9 cellular contexts compared by ENCODE assay signal in genomic region chr21:33949516-33950424, GRCh38. TPM values are rescaled to one million over a fixed set of nuclear protein-coding genes. Genes with fewer than 3 reads are reported as not detected.
A peak's percentile ranks its signal among the peaks of the same experiment; 100 is the strongest.
DNase-seq lines count a peak whose midpoint lies in the region; ATAC-seq and TF ChIP-seq lines count a peak whose summit lies in the region.
"Had no signal": no experiment of that assay in that cellular context is flagged by ENCODE, and none has a peak within 500 bp of the region (broad histone marks: within the 10 kb centered on the region; RNA-seq: fewer than 3 reads in every experiment).

No MANE protein-coding gene starts in this region.

- dilution Hi-C loops in IMR-90 (cut with HindIII; ENCODE audit: low sequenced_read_pairs, unreplicated experiment): no loop called here

- H3K4me3 Mint-ChIP-seq in activated T-helper 17 cell treated with anti-CD3 and anti-CD28 coated beads, Interleukin-2, amount 50 U/mL, for 72 hours: peak overlapping the region; percentile 97
- peak overlapping the region; percentile 81 for H3K4me3 Mint-ChIP-seq in natural killer cell treated with Interleukin-12 subunit alpha and Interleukin-12 subunit beta and Interleukin-15 and Interleukin-18, amount 100 ng/mL, for 72 hours
- no peak overlapping the region for H3K4me3 Mint-ChIP-seq in endodermal cell

- no peak overlapping the region for H3K23ac ChIP-seq in IMR-90 (ENCODE audit: low read depth, low read length)

- POLR2A ChIA-PET in IMR-90 (lab: Charles Lee; ENCODE audit: unreplicated experiment): no interaction called here

- H2BK20ac ChIP-seq in IMR-90 (ENCODE audit: low read depth, low read length): peak overlapping the region; percentile 98

- H3K9ac ChIP-seq in BLaER1: peak overlapping the region; percentile 69
- H3K9ac ChIP-seq in IMR-90 (ENCODE audit: low read depth, low read length): no peak overlapping the region
- H3K9ac ChIP-seq in endodermal cell (ENCODE audit: extremely low read depth, low read length, poor library complexity, severe bottlenecking): no peak overlapping the region

- peak overlapping the region; percentile 98; the same call in 1 of the 2 replicates for H3K14ac ChIP-seq in IMR-90 (replicated peaks; ENCODE audit: low read depth, low read length)

- H3K4me3 ChIP-seq in BLaER1 (0 out of 2 replicates have a peak overlapping the region, but pooled peaks have one; percentile 22), IMR-90 (ENCODE audit: insufficient read depth, low read depth, low read length) (no peak overlapping the region), endodermal cell (ENCODE audit: low read length) (no peak overlapping the region)
- H3K4me3 ChIP-seq: psoas muscle had no signal

- DNase-seq in IMR-90 (no peak), endodermal cell (no peak), NCI-H446 (lab: John Stamatoyannopoulos, UW) (no peak), NCI-H1436 (lab: John Stamatoyannopoulos, UW) (no peak), left colon (no peak)
- DNase-seq in natural killer cell treated with Interleukin-12 subunit alpha and Interleukin-12 subunit beta and Interleukin-15 and Interleukin-18, amount 100 ng/mL, for 72 hours (ENCODE audit: low spot score): peak; percentile 84
- DNase-seq: psoas muscle had no signal

- no peak overlapping the region for H2BK5ac ChIP-seq in IMR-90 (ENCODE audit: low read depth, low read length, poor library complexity, severe bottlenecking)

- peak overlapping the region; percentile 12; the same call in 1 of the 2 replicates for H4K5ac ChIP-seq in IMR-90 (ENCODE audit: low read depth, low read length)

- H2AK9ac ChIP-seq in IMR-90 (replicated peaks; ENCODE audit: low read depth, low read length, poor library complexity): peak overlapping the region; percentile 40

- no TSS peak for BruUV-seq in IMR-90 (replicated peaks; lab: Mats Ljungman, UMichigan)

- H3K27ac Mint-ChIP-seq in activated T-helper 17 cell treated with anti-CD3 and anti-CD28 coated beads, Interleukin-2, amount 50 U/mL, for 72 hours: peak overlapping the region; percentile 99
- H3K27ac Mint-ChIP-seq in natural killer cell treated with Interleukin-12 subunit alpha and Interleukin-12 subunit beta and Interleukin-15 and Interleukin-18, amount 100 ng/mL, for 72 hours: peak overlapping the region; percentile 93 to 95
- no peak overlapping the region for H3K27ac Mint-ChIP-seq in endodermal cell

- TF ChIP-seq CTCF in IMR-90 (conservative IDR thresholded peaks at IDR 0.05; ENCODE audit: low read depth, low read length): no peak
- TF ChIP-seq CTCF in endodermal cell (conservative IDR thresholded peaks at IDR 0.05): no peak

- peak overlapping the region; percentile 97; a peak in 1 of 4 replicates for H4K8ac ChIP-seq in IMR-90 (ENCODE audit: low read depth in 2 of 2, low read length in 2 of 2)

- H4K20me1 ChIP-seq in BLaER1 (no peaks in the 10 kb centered on the region), IMR-90 (ENCODE audit: insufficient read depth, low read length) (no peaks in the 10 kb centered on the region)

- H3K27ac ChIP-seq in BLaER1: peak overlapping the region; percentile 85
- no peak overlapping the region for H3K27ac ChIP-seq in IMR-90 (ENCODE audit: insufficient read depth, low read length)
- no peak overlapping the region for H3K27ac ChIP-seq in endodermal cell (ENCODE audit: low read depth, low read length)
- H3K27ac ChIP-seq: psoas muscle had no signal

- peak overlapping the region; percentile 100; the same call in 1 of the 3 replicates for H2BK15ac ChIP-seq in IMR-90 (ENCODE audit: low read depth, low read length)

- peak overlapping the region; percentile 99 for H2BK120ac ChIP-seq in IMR-90 (ENCODE audit: low read depth, low read length)

- 0 out of 2 replicates have a peak overlapping the region, but pooled peaks have one; percentile 4 for H2AK5ac ChIP-seq in IMR-90 (ENCODE audit: low read depth, low read length)

- H3K4me1 Mint-ChIP-seq in activated T-helper 17 cell treated with anti-CD3 and anti-CD28 coated beads, Interleukin-2, amount 50 U/mL, for 72 hours: peaks cover 50% of the 10 kb centered on the region
- peaks cover 59 to 66% of the 10 kb centered on the region in 2 donors for H3K4me1 Mint-ChIP-seq in natural killer cell treated with Interleukin-12 subunit alpha and Interleukin-12 subunit beta and Interleukin-15 and Interleukin-18, amount 100 ng/mL, for 72 hours (ENCODE audit: low read depth in 2 of 2)
- H3K4me1 Mint-ChIP-seq in endodermal cell: peaks cover 19% of the 10 kb centered on the region

- CTCF ChIA-PET in IMR-90 (lab: Yijun Ruan, JAX): no interaction called here

- H3K9me1 ChIP-seq in IMR-90 (ENCODE audit: insufficient read depth, low read length): peaks cover 16% of the 10 kb centered on the region

- H3K18ac ChIP-seq in IMR-90 (ENCODE audit: low read depth, low read length): no peak overlapping the region

- no peak for ATAC-seq in IMR-90 (ENCODE audit: low read depth)
- ATAC-seq in activated T-helper 17 cell treated with anti-CD3 and anti-CD28 coated beads, Interleukin-2, amount 50 U/mL, for 72 hours (replicated peaks): peak; percentile 58
- peak; percentile 76 to 80 for ATAC-seq in natural killer cell treated with Interleukin-12 subunit alpha and Interleukin-12 subunit beta and Interleukin-15 and Interleukin-18, amount 100 ng/mL, for 72 hours
- no peak for ATAC-seq in left colon

- in situ Hi-C loops in IMR-90 (cut with MboI; ENCODE audit: low sequenced_read_pairs): no loop called here

- WGBS in IMR-90 (ENCODE audit: extremely low coverage in 2 of 2, insufficient read length in 1 of 2), 2 experiments: 100% methylated on average over 1 of the region's 12 CpGs; no CpG with 5 or more reads in 1 of the 2 experiments
- 97 to 100% methylated on average over 8 to 12 of the region's 12 CpGs for WGBS in endodermal cell (ENCODE audit: insufficient coverage in 1 of 2, insufficient read length in 1 of 2), 2 experiments

- H3K4me2 ChIP-seq in BLaER1: peak overlapping the region; percentile 70
- no peak overlapping the region for H3K4me2 ChIP-seq in IMR-90 (ENCODE audit: low read depth, low read length)

- no peak for TF ChIP-seq RAD21 in IMR-90 (IDR thresholded peaks at IDR 0.05; ENCODE audit: low read length)

- H3K4me1 ChIP-seq in BLaER1 (peaks cover 63% of the 10 kb centered on the region), IMR-90 (ENCODE audit: control insufficient read depth, insufficient read depth, low read length) (peaks cover 19% of the 10 kb centered on the region), endodermal cell (ENCODE audit: control insufficient read depth, insufficient read depth, low read length) (peaks cover 9% of the 10 kb centered on the region)

- peaks cover 11% of the 10 kb centered on the region for H3K9me3 ChIP-seq in BLaER1
- no peaks in the 10 kb centered on the region for H3K9me3 ChIP-seq in IMR-90 (ENCODE audit: control insufficient read depth, insufficient read depth, low read length)
- H3K9me3 ChIP-seq in endodermal cell (ENCODE audit: control insufficient read depth, low read length): peaks cover 3% of the 10 kb centered on the region
- H3K9me3 ChIP-seq: psoas muscle had no signal

- H3K36me3 ChIP-seq in BLaER1 (no peaks in the 10 kb centered on the region), IMR-90 (ENCODE audit: control insufficient read depth, insufficient read depth, low read length) (no peaks in the 10 kb centered on the region), endodermal cell (ENCODE audit: control insufficient read depth, insufficient read depth, low read length) (no peaks in the 10 kb centered on the region)

- TF ChIP-seq POLR2A in IMR-90 (IDR thresholded peaks at IDR 0.05; ENCODE audit: low read depth, low read length): no peak

- intact Hi-C loops in IMR-90 (cut with micrococcal nuclease): no loop called here
- intact Hi-C loops in left colon (cut with DNase I, micrococcal nuclease): no loop called here

- H2AFZ ChIP-seq in IMR-90 (replicated peaks; ENCODE audit: low read length, poor library complexity): no peak overlapping the region

- H3K4ac ChIP-seq in IMR-90 (ENCODE audit: low read depth, low read length): peak overlapping the region; percentile 99

- H3K27me3 ChIP-seq in BLaER1 (no peaks in the 10 kb centered on the region), IMR-90 (ENCODE audit: control insufficient read depth, insufficient read depth, low read length) (no peaks in the 10 kb centered on the region), endodermal cell (ENCODE audit: control insufficient read depth, insufficient read depth, low read length, poor library complexity, severe bottlenecking) (peaks cover 12% of the 10 kb centered on the region)

- no peak overlapping the region for H3K56ac ChIP-seq in IMR-90 (ENCODE audit: extremely low read depth, insufficient read depth, low read length)

- peak overlapping the region; percentile 39; the same call in 1 of the 2 replicates for H4K91ac ChIP-seq in IMR-90 (ENCODE audit: insufficient read depth, low read depth, low read length)

- H3K79me1 ChIP-seq in IMR-90 (ENCODE audit: low read depth in 1 of 2, low read length in 2 of 2): peaks cover 0 to 9% of the 10 kb centered on the region in 2 experiments; a peak in 1 of 4 replicates

- peaks cover 3% of the 10 kb centered on the region for H3K9me3 Mint-ChIP-seq in activated T-helper 17 cell treated with anti-CD3 and anti-CD28 coated beads, Interleukin-2, amount 50 U/mL, for 72 hours
- H3K9me3 Mint-ChIP-seq in natural killer cell treated with Interleukin-12 subunit alpha and Interleukin-12 subunit beta and Interleukin-15 and Interleukin-18, amount 100 ng/mL, for 72 hours: no peaks in the 10 kb centered on the region
- H3K9me3 Mint-ChIP-seq in endodermal cell: peaks cover 5% of the 10 kb centered on the region

- H3K27me3 Mint-ChIP-seq in activated T-helper 17 cell treated with anti-CD3 and anti-CD28 coated beads, Interleukin-2, amount 50 U/mL, for 72 hours: no peaks in the 10 kb centered on the region
- H3K27me3 Mint-ChIP-seq in natural killer cell treated with Interleukin-12 subunit alpha and Interleukin-12 subunit beta and Interleukin-15 and Interleukin-18, amount 100 ng/mL, for 72 hours: no peaks in the 10 kb centered on the region
- H3K27me3 Mint-ChIP-seq in endodermal cell (ENCODE audit: insufficient read depth): peaks cover 4% of the 10 kb centered on the region

- peaks cover 84% of the 10 kb centered on the region for H3K36me3 Mint-ChIP-seq in activated T-helper 17 cell treated with anti-CD3 and anti-CD28 coated beads, Interleukin-2, amount 50 U/mL, for 72 hours (ENCODE audit: low read depth)
- H3K36me3 Mint-ChIP-seq in natural killer cell treated with Interleukin-12 subunit alpha and Interleukin-12 subunit beta and Interleukin-15 and Interleukin-18, amount 100 ng/mL, for 72 hours: peaks cover 2% of the 10 kb centered on the region
- H3K36me3 Mint-ChIP-seq in endodermal cell (ENCODE audit: low read depth): peaks cover 4% of the 10 kb centered on the region

RNA-seq across cellular contexts. Expression of gene ATP5PO, which starts 34.2 kb away (rescaled TPM):
- total RNA-seq in IMR-90 (2012; rRNA removed): 154 and 237 TPM in 2 replicates
- polyA plus RNA-seq in IMR-90 (2012; rRNA removed): 220 and 250 TPM in 2 replicates
- polyA plus RNA-seq in IMR-90 (2012; cell fraction: cytosol; rRNA removed): 150 and 346 TPM in 2 replicates
- polyA plus RNA-seq in IMR-90 (2012; cell fraction: nucleus; rRNA removed; ENCODE audit: low replicate concordance): 33.0 and 110 TPM in 2 replicates
- total RNA-seq in activated T-helper 17 cell treated with anti-CD3 and anti-CD28 coated beads, Interleukin-2, amount 50 U/mL, for 72 hours: 100 to 1,000 TPM; 203 to 227 TPM
- 100 to 1,000 TPM; 123 to 142 TPM for total RNA-seq in natural killer cell treated with Interleukin-12 subunit alpha and Interleukin-12 subunit beta and Interleukin-15 and Interleukin-18, amount 100 ng/mL, for 72 hours
- 100 to 1,000 TPM; 223 to 252 TPM for total RNA-seq in endodermal cell
- polyA plus RNA-seq in endodermal cell (2013, experiment 1 of 2): 337 TPM
- polyA plus RNA-seq in endodermal cell (2013, experiment 2 of 2): 295 TPM
- total RNA-seq in left colon: 100 to 1,000 TPM; 262 to 348 TPM

Comparison
In these comparisons a context has a peak if more than half of its experiments do, and no peak if none do; other contexts are left out.
1. ATAC-seq: peak in activated T-helper 17 cell treated with anti-CD3 and anti-CD28 coated beads, Interleukin-2, amount 50 U/mL, for 72 hours (single experiment) and natural killer cell treated with Interleukin-12 subunit alpha and Interleukin-12 subunit beta and Interleukin-15 and Interleukin-18, amount 100 ng/mL, for 72 hours (2 of 2); none in IMR-90 (single experiment) and left colon (single experiment).